ENCODE assay signal across 8 cellular contexts in genomic region chr19:48966541-48967345, GRCh38. TPM values are rescaled to one million over a fixed set of nuclear protein-coding genes. Genes with fewer than 3 reads are reported as not detected.
A peak's percentile ranks its signal among the peaks of the same experiment; 100 is the strongest.
DNase-seq lines count a peak whose midpoint lies in the region; ATAC-seq and TF ChIP-seq lines count a peak whose summit lies in the region.

No MANE protein-coding gene starts in this region.

- intact Hi-C loops in ascending aorta (cut with DNase I) = no loop called here

- 68 to 74% methylated on average over 10 of the region's 10 CpGs for WGBS in lung, 2 donors
- 79% methylated on average over 10 of the region's 10 CpGs for WGBS in urinary bladder

- H3K4me3 ChIP-seq in BLaER1 = peak overlapping the region; percentile 91
- H3K4me3 ChIP-seq in ascending aorta = peak overlapping the region; percentile 89 to 94
- H3K4me3 ChIP-seq in lung = peak overlapping the region; percentile 88
- peak overlapping the region; percentile 65 for H3K4me3 ChIP-seq in urinary bladder (ENCODE audit: low read depth, low read length)

- H3K9ac ChIP-seq in BLaER1 = peak overlapping the region; percentile 93

- H3K9me3 Mint-ChIP-seq in IgD-negative memory B cell = no peaks in the 10 kb centered on the region

- peak overlapping the region; percentile 35 to 99 (median 99) for H3K27ac Mint-ChIP-seq in IgD-negative memory B cell

- H3K4me3 Mint-ChIP-seq in IgD-negative memory B cell = peak overlapping the region; percentile 93 to 99 (median 96)

- H3K27me3 ChIP-seq in BLaER1 = no peaks in the 10 kb centered on the region
- no peaks in the 10 kb centered on the region for H3K27me3 ChIP-seq in ascending aorta
- no peaks in the 10 kb centered on the region for H3K27me3 ChIP-seq in lung (ENCODE audit: control insufficient read depth, insufficient read depth)

- peak overlapping the region; percentile 99 for H3K4me2 ChIP-seq in BLaER1

- H3K27ac ChIP-seq in BLaER1 (peak overlapping the region; percentile 92), ascending aorta (peak overlapping the region; percentile 89 to 96), lung (ENCODE audit: low read depth in 1 of 2, low read length in 1 of 2) (peak overlapping the region in 1 of 2 donors; percentile 79), urinary bladder (ENCODE audit: low read depth) (peak overlapping the region; percentile 55)

- peaks cover 2% of the 10 kb centered on the region for H3K36me3 Mint-ChIP-seq in IgD-negative memory B cell

- H3K36me3 ChIP-seq in BLaER1 (peaks cover 51% of the 10 kb centered on the region), ascending aorta (peaks cover 34 to 47% of the 10 kb centered on the region in 2 donors), lung (ENCODE audit: control insufficient read depth in 2 of 2, insufficient read depth in 2 of 2, low read length in 2 of 2) (peaks cover 4 to 18% of the 10 kb centered on the region in 2 donors), urinary bladder (ENCODE audit: insufficient read depth) (peaks cover 3% of the 10 kb centered on the region)

- DNase-seq in ascending aorta (ENCODE audit: low spot score in 2 of 2) (no peak), lung (ENCODE audit: low spot score) (no peak), NCI-H510A (lab: John Stamatoyannopoulos, UW) (no peak), GM20000 (ENCODE audit: low spot score) (no peak)

- TF ChIP-seq CTCF in ascending aorta (IDR thresholded peaks at IDR 0.05) (no peak), lung (IDR thresholded peaks at IDR 0.05; ENCODE audit: control extremely low read depth, extremely low read depth) (no peak), GM20000 (IDR thresholded peaks at IDR 0.05; ENCODE audit: extremely low read depth, missing control alignments) (no peak)

- peaks cover 35 to 42% (median 41%) of the 10 kb centered on the region in 3 donors for H3K4me1 Mint-ChIP-seq in IgD-negative memory B cell

- H4K20me1 ChIP-seq in BLaER1 = peaks cover 34% of the 10 kb centered on the region

- ATAC-seq in lung (ENCODE audit: insufficient read depth, low FRiP score) = no peak
- ATAC-seq in HG02759 (IDR thresholded peaks at IDR 0.05; ENCODE audit: unreplicated experiment) = no peak

- no peaks in the 10 kb centered on the region for H3K27me3 Mint-ChIP-seq in IgD-negative memory B cell

- H3K4me1 ChIP-seq in BLaER1 = peaks cover 72% of the 10 kb centered on the region
- peaks cover 9 to 37% of the 10 kb centered on the region in 2 donors for H3K4me1 ChIP-seq in ascending aorta
- peaks cover 5% of the 10 kb centered on the region in 2 donors for H3K4me1 ChIP-seq in lung (ENCODE audit: control insufficient read depth in 2 of 2, insufficient read depth in 2 of 2, low read length in 2 of 2)
- H3K4me1 ChIP-seq in urinary bladder (ENCODE audit: insufficient read depth) = peaks cover 5% of the 10 kb centered on the region

- no peaks in the 10 kb centered on the region for H3K9me3 ChIP-seq in BLaER1
- H3K9me3 ChIP-seq in ascending aorta = no peaks in the 10 kb centered on the region
- H3K9me3 ChIP-seq in lung (ENCODE audit: control insufficient read depth in 2 of 2, insufficient read depth in 1 of 2, low read length in 1 of 2) = no peaks in the 10 kb centered on the region

RNA-seq across cellular contexts. Expression of gene FTL, which starts 1.6 kb away (rescaled TPM):
- polyA plus RNA-seq in IgD-negative memory B cell (7,236 TPM), lung (over 10,000 TPM; 17,775 to 22,369 TPM), urinary bladder (4,798 TPM)
- total RNA-seq in ascending aorta (7,736 TPM), lung (1,000 to 10,000 TPM; 2,880 to 6,540 TPM), urinary bladder (1,234 TPM)

RNA-seq across cellular contexts. Expression of gene BAX, which starts 12.1 kb away (rescaled TPM):
- polyA plus RNA-seq in IgD-negative memory B cell (101 TPM), lung (100 to 1,000 TPM in 1 of 2 donors, 10 to 100 TPM in 1; 99.0 to 121 TPM), urinary bladder (73.0 TPM)
- total RNA-seq in ascending aorta (182 TPM), lung (100 to 1,000 TPM in 1 of 2 donors, 10 to 100 TPM in 1; 25.9 to 109 TPM), urinary bladder (13.1 TPM)

RNA-seq across cellular contexts. Expression of gene GYS1, which starts 26.4 kb away (rescaled TPM):
- polyA plus RNA-seq in IgD-negative memory B cell = 26.4 TPM
- total RNA-seq in ascending aorta = 21.8 TPM
- total RNA-seq in lung = 10 to 100 TPM; 34.1 to 49.7 TPM
- polyA plus RNA-seq in lung = 10 to 100 TPM; 22.7 to 29.7 TPM
- total RNA-seq in urinary bladder = 33.3 TPM
- polyA plus RNA-seq in urinary bladder = 39.5 TPM

RNA-seq across cellular contexts. Expression of gene RUVBL2, which starts 26.9 kb away (rescaled TPM):
- polyA plus RNA-seq in IgD-negative memory B cell = 65.7 TPM
- 106 TPM for total RNA-seq in ascending aorta
- 100 to 1,000 TPM in 1 of 2 donors, 10 to 100 TPM in 1; 85.6 to 108 TPM for total RNA-seq in lung
- polyA plus RNA-seq in lung = 100 to 1,000 TPM in 1 of 2 donors, 10 to 100 TPM in 1; 80.7 to 112 TPM
- total RNA-seq in urinary bladder = 61.3 TPM
- polyA plus RNA-seq in urinary bladder = 83.4 TPM

RNA-seq across cellular contexts. Expression of gene DHDH, which starts 33.2 kb away (rescaled TPM):
- polyA plus RNA-seq in IgD-negative memory B cell (0.39 TPM), lung (1 to 10 TPM in 1 of 2 donors, under 1 TPM in 1; 1.00 to 6.0 TPM), urinary bladder (0.75 TPM)
- total RNA-seq in ascending aorta (not detected), lung (1 to 10 TPM in 1 of 2 donors, under 1 TPM in 1; 0.51 to 2.8 TPM), urinary bladder (0.37 TPM)
